In genomic region chr7:42234736-42235135, GRCh38 we compare ENCODE assay signal across 16 cellular contexts. TPM values are rescaled to one million over a fixed set of nuclear protein-coding genes. Genes with fewer than 3 reads are reported as not detected.
DNase-seq lines count a peak whose midpoint lies in the region; ATAC-seq and TF ChIP-seq lines count a peak whose summit lies in the region.
"Had no signal": no experiment of that assay in that cellular context is flagged by ENCODE, and none has a peak within 500 bp of the region (broad histone marks: within the 10 kb centered on the region; RNA-seq: fewer than 3 reads in every experiment).

No MANE protein-coding gene starts in this region.

- H3K36me3 Mint-ChIP-seq in brain, result no peaks in the 10 kb centered on the region
- H3K36me3 Mint-ChIP-seq in activated CD4-positive, alpha-beta memory T cell treated with anti-CD3 and anti-CD28 coated beads, Interleukin-2, amount 10 ng/mL, durations not matched to agents 7 days and 5 days (ENCODE audit: low read depth), result peaks cover 3% of the 10 kb centered on the region

- H3K9me3 Mint-ChIP-seq in brain, result no peaks in the 10 kb centered on the region
- H3K9me3 Mint-ChIP-seq in activated CD4-positive, alpha-beta memory T cell treated with anti-CD3 and anti-CD28 coated beads, Interleukin-2, amount 10 ng/mL, durations not matched to agents 7 days and 5 days, result no peaks in the 10 kb centered on the region

- peak overlapping the region; percentile 2 to 70 for H3K4me3 ChIP-seq in left lung
- H3K4me3 ChIP-seq in smooth muscle cell, result peak overlapping the region; percentile 93

- peak overlapping the region; percentile 93 to 100 (median 95) for H3K4me3 Mint-ChIP-seq in brain
- H3K4me3 Mint-ChIP-seq in activated CD4-positive, alpha-beta memory T cell treated with anti-CD3 and anti-CD28 coated beads, Interleukin-2, amount 10 ng/mL, durations not matched to agents 7 days and 5 days, result no peak overlapping the region

- 9% methylated on average over 3 of the region's 3 CpGs for WGBS in smooth muscle cell (ENCODE audit: low lambda C conversion rate)

- intact Hi-C loops in left lung (cut with DNase I), result no loop called here

- H3K27ac Mint-ChIP-seq in brain, result peak overlapping the region; percentile 95 to 98 (median 97)
- no peak overlapping the region for H3K27ac Mint-ChIP-seq in activated CD4-positive, alpha-beta memory T cell treated with anti-CD3 and anti-CD28 coated beads, Interleukin-2, amount 10 ng/mL, durations not matched to agents 7 days and 5 days
- H3K27ac Mint-ChIP-seq: CD14-positive monocyte had no signal

- peak overlapping the region; percentile 95 for H3K4me2 ChIP-seq in smooth muscle cell

- H2AFZ ChIP-seq in smooth muscle cell (ENCODE audit: low read depth), result no peak overlapping the region

- peaks cover 48% of the 10 kb centered on the region for H3K79me2 ChIP-seq in smooth muscle cell (ENCODE audit: low read depth)

- H3K9ac ChIP-seq in smooth muscle cell (ENCODE audit: low read depth), result peak overlapping the region; percentile 66

- H3K27ac ChIP-seq in left lung (no peak overlapping the region), smooth muscle cell (ENCODE audit: low read depth) (peak overlapping the region; percentile 73)

- H3K9me3 ChIP-seq in left lung (no peaks in the 10 kb centered on the region), smooth muscle cell (replicated peaks; ENCODE audit: low read depth) (no peaks in the 10 kb centered on the region)

- H3K4me1 ChIP-seq in left lung, result peaks cover 0 to 29% of the 10 kb centered on the region in 2 donors
- peaks cover 69% of the 10 kb centered on the region for H3K4me1 ChIP-seq in smooth muscle cell (ENCODE audit: low read depth)

- POLR2A ChIA-PET in activated CD4-positive, alpha-beta memory T cell treated with anti-CD3 and anti-CD28 coated beads, Interleukin-2, amount 10 ng/mL, durations not matched to agents 7 days and 5 days (lab: Charles Lee), result no interaction called here

- peaks cover 76% of the 10 kb centered on the region for H3K4me1 Mint-ChIP-seq in brain
- peaks cover 6% of the 10 kb centered on the region for H3K4me1 Mint-ChIP-seq in activated CD4-positive, alpha-beta memory T cell treated with anti-CD3 and anti-CD28 coated beads, Interleukin-2, amount 10 ng/mL, durations not matched to agents 7 days and 5 days

- H4K20me1 ChIP-seq in smooth muscle cell (ENCODE audit: low read depth), result peaks cover 52% of the 10 kb centered on the region

- TF ChIP-seq CTCF in brain (conservative IDR thresholded peaks at IDR 0.05) (no peak), left lung (IDR thresholded peaks at IDR 0.05) (no peak), smooth muscle cell (IDR thresholded peaks at IDR 0.05; ENCODE audit: borderline replicate concordance, insufficient read depth, poor library complexity, severe bottlenecking) (no peak)

- H3K27me3 ChIP-seq in left lung (peaks cover 4 to 81% of the 10 kb centered on the region in 2 donors), smooth muscle cell (ENCODE audit: low read depth) (no peaks in the 10 kb centered on the region)

- peaks cover 18% of the 10 kb centered on the region for H3K27me3 Mint-ChIP-seq in brain
- peaks cover 65% of the 10 kb centered on the region for H3K27me3 Mint-ChIP-seq in activated CD4-positive, alpha-beta memory T cell treated with anti-CD3 and anti-CD28 coated beads, Interleukin-2, amount 10 ng/mL, durations not matched to agents 7 days and 5 days

- H3F3A ChIP-seq in smooth muscle cell (ENCODE audit: low read depth), result peaks cover 17% of the 10 kb centered on the region

- H3K36me3 ChIP-seq in left lung, result no peaks in the 10 kb centered on the region
- H3K36me3 ChIP-seq in smooth muscle cell (ENCODE audit: low read depth), result no peaks in the 10 kb centered on the region

- DNase-seq in HCEC 1CT (peak; percentile 9), left lung (no peak), smooth muscle cell (lab: John Stamatoyannopoulos, UW; ENCODE audit: unreplicated experiment) (no peak), GOT3 (lab: John Stamatoyannopoulos, UW) (no peak)
- no peak for DNase-seq in activated CD4-positive, alpha-beta memory T cell treated with anti-CD3 and anti-CD28 coated beads, Interleukin-2, amount 10 ng/mL, durations not matched to agents 7 days and 5 days
- DNase-seq: activated CD4-positive, alpha-beta T cell treated with anti-CD3 and anti-CD28 coated beads for 48 hours; activated T-cell treated with anti-CD3 and anti-CD28 coated beads, Interleukin-2, amount 50 U/mL, for 1 hour; DMS79 treated with DMSO at 0.1 percent for 48 hours; erythroblast; NCI-H1092; NCI-H2171; SIG-M5 had no signal

- ATAC-seq in left lung, result no peak
- ATAC-seq in GM21447 (IDR thresholded peaks at IDR 0.05; ENCODE audit: unreplicated experiment), result no peak
- ATAC-seq in HG03521 (IDR thresholded peaks at IDR 0.05; ENCODE audit: unreplicated experiment), result no peak

- CTCF ChIA-PET in activated CD4-positive, alpha-beta memory T cell treated with anti-CD3 and anti-CD28 coated beads, Interleukin-2, amount 10 ng/mL, durations not matched to agents 7 days and 5 days (lab: Charles Lee), result no interaction called here

RNA-seq across cellular contexts. Expression of gene GLI3, which starts 2.3 kb away (rescaled TPM):
- polyA plus RNA-seq in brain (ENCODE audit: insufficient read depth, low read depth, low replicate concordance) (1.2 TPM), smooth muscle cell (68.2 and 70.4 TPM in 2 replicates)
- total RNA-seq in left lung (10 to 100 TPM; 20.3 to 29.5 TPM), smooth muscle cell (31.1 and 31.2 TPM in 2 replicates)
- total RNA-seq in activated CD4-positive, alpha-beta memory T cell treated with anti-CD3 and anti-CD28 coated beads, Interleukin-2, amount 10 ng/mL, durations not matched to agents 7 days and 5 days, result not detected
- polyA plus RNA-seq: CD14-positive monocyte had no signal

Comparison
In these comparisons a context has a peak if more than half of its experiments do, and no peak if none do; other contexts are left out.
1. RNA of gene GLI3, which starts 2.3 kb away (total RNA-seq): 31.1 to 31.2 TPM in smooth muscle cell and 20.3 to 29.5 TPM in left lung; not detected in activated CD4-positive, alpha-beta memory T cell treated with anti-CD3 and anti-CD28 coated beads, Interleukin-2, amount 10 ng/mL, durations not matched to agents 7 days and 5 days; every median in the first group is over 10 times any median in the second.